Comparison of ENCODE assay signal across 17 cellular contexts in genomic region chr7:93574269-93574645, GRCh38. TPM values are rescaled to one million over a fixed set of nuclear protein-coding genes. Genes with fewer than 3 reads are reported as not detected.
DNase-seq lines count a peak whose midpoint lies in the region; ATAC-seq and TF ChIP-seq lines count a peak whose summit lies in the region.
"Had no signal": no experiment of that assay in that cellular context is flagged by ENCODE, and none has a peak within 500 bp of the region (broad histone marks: within the 10 kb centered on the region; RNA-seq: fewer than 3 reads in every experiment).

No MANE protein-coding gene starts in this region.

- POLR2A ChIA-PET in CD4-positive, alpha-beta memory T cell (lab: Charles Lee; ENCODE audit: partially characterized antibody): no interaction called here

- no peaks in the 10 kb centered on the region for H3F3A ChIP-seq in neural cell (ENCODE audit: insufficient read depth, low read length, poor library complexity, severe bottlenecking)

- H3K27ac Mint-ChIP-seq in endodermal cell: no peak overlapping the region
- H3K27ac Mint-ChIP-seq in activated T-cell treated with anti-CD3 and anti-CD28 coated beads, Interleukin-2, amount 50 U/mL, for 24 hours: no peak overlapping the region
- H3K27ac Mint-ChIP-seq in CD4-positive, alpha-beta memory T cell: no peak overlapping the region
- H3K27ac Mint-ChIP-seq in immature natural killer cell: no peak overlapping the region
- H3K27ac Mint-ChIP-seq: activated T-helper 17 cell treated with anti-CD3 and anti-CD28 coated beads, Interleukin-2, amount 50 U/mL, for 72 hours had no signal

- peaks cover 28% of the 10 kb centered on the region for H3K4me1 Mint-ChIP-seq in endodermal cell
- no peaks in the 10 kb centered on the region for H3K4me1 Mint-ChIP-seq in activated T-cell treated with anti-CD3 and anti-CD28 coated beads, Interleukin-2, amount 50 U/mL, for 24 hours (ENCODE audit: low read depth)
- no peaks in the 10 kb centered on the region for H3K4me1 Mint-ChIP-seq in CD4-positive, alpha-beta memory T cell
- no peaks in the 10 kb centered on the region for H3K4me1 Mint-ChIP-seq in immature natural killer cell
- H3K4me1 Mint-ChIP-seq: activated T-helper 17 cell treated with anti-CD3 and anti-CD28 coated beads, Interleukin-2, amount 50 U/mL, for 72 hours had no signal

- TF ChIP-seq RAD21 in neural cell (conservative IDR thresholded peaks at IDR 0.05): no peak

- H3K4me2 ChIP-seq in neural cell (ENCODE audit: low read length): peak overlapping the region; percentile 90

- 1% methylated on average over 19 of the region's 19 CpGs for WGBS in right cardiac atrium
- WGBS in endodermal cell (ENCODE audit: insufficient coverage in 1 of 2, insufficient read length in 1 of 2), 2 experiments: 14 to 20% methylated on average over 7 to 19 of the region's 19 CpGs

- CTCF ChIA-PET in CD4-positive, alpha-beta memory T cell (lab: Charles Lee; ENCODE audit: partially characterized antibody): no interaction called here

- H3K27me3 ChIP-seq in left ventricle myocardium inferior (ENCODE audit: low read depth) (peaks cover 73% of the 10 kb centered on the region), right cardiac atrium (ENCODE audit: control insufficient read depth, insufficient read depth) (no peaks in the 10 kb centered on the region), endodermal cell (ENCODE audit: control insufficient read depth, insufficient read depth, low read length, poor library complexity, severe bottlenecking) (peaks cover 50% of the 10 kb centered on the region), neural cell (ENCODE audit: insufficient read depth, low read depth, low read length) (peaks cover 60% of the 10 kb centered on the region)
- no peaks in the 10 kb centered on the region for H3K27me3 ChIP-seq in CD4-positive, alpha-beta memory T cell (ENCODE audit: insufficient read depth, low read length)
- H3K27me3 ChIP-seq: vagina had no signal

- no peak overlapping the region for H2AFZ ChIP-seq in neural cell (ENCODE audit: low read depth, low read length)

- peaks cover 54% of the 10 kb centered on the region for H3K27me3 Mint-ChIP-seq in endodermal cell (ENCODE audit: insufficient read depth)
- peaks cover 43% of the 10 kb centered on the region for H3K27me3 Mint-ChIP-seq in activated T-cell treated with anti-CD3 and anti-CD28 coated beads, Interleukin-2, amount 50 U/mL, for 24 hours
- peaks cover 13 to 21% of the 10 kb centered on the region in 2 donors for H3K27me3 Mint-ChIP-seq in CD4-positive, alpha-beta memory T cell
- peaks cover 0 to 6% (median 5%) of the 10 kb centered on the region in 3 donors for H3K27me3 Mint-ChIP-seq in immature natural killer cell (ENCODE audit: low read depth in 3 of 3)

- no peaks in the 10 kb centered on the region for H3K79me2 ChIP-seq in neural cell (replicated peaks; ENCODE audit: insufficient read depth, low read length)

- H3K4me3 Mint-ChIP-seq in endodermal cell: peak overlapping the region; percentile 71
- no peak overlapping the region for H3K4me3 Mint-ChIP-seq in activated T-cell treated with anti-CD3 and anti-CD28 coated beads, Interleukin-2, amount 50 U/mL, for 24 hours
- no peak overlapping the region for H3K4me3 Mint-ChIP-seq in CD4-positive, alpha-beta memory T cell
- H3K4me3 Mint-ChIP-seq in immature natural killer cell: no peak overlapping the region
- H3K4me3 Mint-ChIP-seq: activated T-helper 17 cell treated with anti-CD3 and anti-CD28 coated beads, Interleukin-2, amount 50 U/mL, for 72 hours had no signal

- intact Hi-C loops in left ventricle myocardium inferior (cut with micrococcal nuclease): no loop called here
- intact Hi-C loops in right cardiac atrium (cut with DNase I): no loop called here
- intact Hi-C loops in CD4-positive, alpha-beta memory T cell (cut with micrococcal nuclease): no loop called here

- DNase-seq in left ventricle myocardium inferior (no peak), right cardiac atrium (no peak), endodermal cell (peak; percentile 76), immature natural killer cell (no peak)
- no peak for DNase-seq in activated CD4-positive, alpha-beta T cell treated with anti-CD3 and anti-CD28 coated beads, Interleukin-2, amount 50 U/mL, for 4 hours
- no peak for DNase-seq in activated T-cell treated with anti-CD3 and anti-CD28 coated beads, Interleukin-2, amount 50 U/mL, for 24 hours
- DNase-seq in CD4-positive, alpha-beta memory T cell: no peak
- DNase-seq: activated CD4-positive, alpha-beta T cell treated with anti-CD3 and anti-CD28 coated beads for 4 hours; central memory CD4-positive, alpha-beta T cell; hippocampal formation; KBM-7; NCI-H1930; T-helper 1 cell had no signal

- no peaks in the 10 kb centered on the region for H3K9me3 Mint-ChIP-seq in endodermal cell
- no peaks in the 10 kb centered on the region for H3K9me3 Mint-ChIP-seq in activated T-cell treated with anti-CD3 and anti-CD28 coated beads, Interleukin-2, amount 50 U/mL, for 24 hours
- no peaks in the 10 kb centered on the region for H3K9me3 Mint-ChIP-seq in CD4-positive, alpha-beta memory T cell
- H3K9me3 Mint-ChIP-seq in immature natural killer cell: peaks cover 0 to 4% (median 0%) of the 10 kb centered on the region in 6 donors
- H3K9me3 Mint-ChIP-seq: activated T-helper 17 cell treated with anti-CD3 and anti-CD28 coated beads, Interleukin-2, amount 50 U/mL, for 72 hours had no signal

- no peak for ATAC-seq in right cardiac atrium
- ATAC-seq: activated T-helper 17 cell treated with anti-CD3 and anti-CD28 coated beads, Interleukin-2, amount 50 U/mL, for 72 hours; HCT116 had no signal

- H3K9ac ChIP-seq in endodermal cell (ENCODE audit: extremely low read depth, low read length, poor library complexity, severe bottlenecking) (no peak overlapping the region), neural cell (ENCODE audit: low read length) (peak overlapping the region; percentile 18)

- H3K27ac ChIP-seq in left ventricle myocardium inferior (replicated peaks) (no peak overlapping the region), right cardiac atrium (ENCODE audit: low read length) (no peak overlapping the region), endodermal cell (ENCODE audit: low read depth, low read length) (no peak overlapping the region), neural cell (ENCODE audit: low read length) (no peak overlapping the region)
- H3K27ac ChIP-seq in CD4-positive, alpha-beta memory T cell (ENCODE audit: low read depth, low read length): no peak overlapping the region
- H3K27ac ChIP-seq: vagina had no signal

- peaks cover 9% of the 10 kb centered on the region for H3K4me1 ChIP-seq in left ventricle myocardium inferior
- H3K4me1 ChIP-seq in right cardiac atrium (ENCODE audit: control insufficient read depth, insufficient read depth, low read length): no peaks in the 10 kb centered on the region
- H3K4me1 ChIP-seq in endodermal cell (ENCODE audit: control insufficient read depth, insufficient read depth, low read length): no peaks in the 10 kb centered on the region
- no peaks in the 10 kb centered on the region for H3K4me1 ChIP-seq in CD4-positive, alpha-beta memory T cell (ENCODE audit: insufficient read depth, low read length)
- H3K4me1 ChIP-seq: vagina had no signal

- H3K9me3 ChIP-seq in left ventricle myocardium inferior (replicated peaks): no peaks in the 10 kb centered on the region
- H3K9me3 ChIP-seq in right cardiac atrium (ENCODE audit: control insufficient read depth, low read length): no peaks in the 10 kb centered on the region
- no peaks in the 10 kb centered on the region for H3K9me3 ChIP-seq in endodermal cell (ENCODE audit: control insufficient read depth, low read length)
- H3K9me3 ChIP-seq in neural cell (ENCODE audit: low read length): no peaks in the 10 kb centered on the region
- H3K9me3 ChIP-seq in CD4-positive, alpha-beta memory T cell (ENCODE audit: control insufficient read depth in 1 of 2, low read length in 2 of 2): no peaks in the 10 kb centered on the region
- H3K9me3 ChIP-seq: vagina had no signal

- H3K36me3 Mint-ChIP-seq in endodermal cell (ENCODE audit: low read depth) (no peaks in the 10 kb centered on the region), immature natural killer cell (no peaks in the 10 kb centered on the region)
- H3K36me3 Mint-ChIP-seq in activated T-cell treated with anti-CD3 and anti-CD28 coated beads, Interleukin-2, amount 50 U/mL, for 24 hours (ENCODE audit: low read depth): no peaks in the 10 kb centered on the region
- no peaks in the 10 kb centered on the region for H3K36me3 Mint-ChIP-seq in CD4-positive, alpha-beta memory T cell

- no peak for TF ChIP-seq EP300 in neural cell (conservative IDR thresholded peaks at IDR 0.05; ENCODE audit: poor library complexity, severe bottlenecking)

- H3K9me2 ChIP-seq in neural cell (ENCODE audit: insufficient read depth, low read length): no peaks in the 10 kb centered on the region

- H3K4me3 ChIP-seq in left ventricle myocardium inferior (peak overlapping the region; percentile 37), right cardiac atrium (ENCODE audit: low read length) (no peak overlapping the region), endodermal cell (ENCODE audit: low read length) (peak overlapping the region; percentile 86), neural cell (ENCODE audit: low read length) (peak overlapping the region; percentile 72)
- H3K4me3 ChIP-seq in CD4-positive, alpha-beta memory T cell (ENCODE audit: low read length in 2 of 2): no peak overlapping the region
- H3K4me3 ChIP-seq: vagina had no signal

- H3K36me3 ChIP-seq in left ventricle myocardium inferior: no peaks in the 10 kb centered on the region
- H3K36me3 ChIP-seq in endodermal cell (ENCODE audit: control insufficient read depth, insufficient read depth, low read length): peaks cover 4% of the 10 kb centered on the region
- H3K36me3 ChIP-seq in neural cell (ENCODE audit: insufficient read depth, low read length): no peaks in the 10 kb centered on the region
- no peaks in the 10 kb centered on the region for H3K36me3 ChIP-seq in CD4-positive, alpha-beta memory T cell (ENCODE audit: insufficient read depth, low read length)
- H3K36me3 ChIP-seq: vagina had no signal

- TF ChIP-seq CTCF in left ventricle myocardium inferior (IDR thresholded peaks at IDR 0.05; ENCODE audit: borderline replicate concordance) (no peak), endodermal cell (conservative IDR thresholded peaks at IDR 0.05) (no peak), neural cell (IDR thresholded peaks at IDR 0.05; ENCODE audit: poor library complexity, severe bottlenecking) (no peak)

- no peaks in the 10 kb centered on the region for H4K20me1 ChIP-seq in neural cell (ENCODE audit: insufficient read depth)

TF ChIP-seq in neural cell, 6 proteins besides CTCF, POLR2A, EP300 and RAD21 (continues in another document):
- TF ChIP-seq SMC3 (conservative IDR thresholded peaks at IDR 0.05; ENCODE audit: poor library complexity): no peak
- TF ChIP-seq EZH2 (IDR thresholded peaks at IDR 0.05; ENCODE audit: borderline replicate concordance, insufficient read depth, low read length, poor library complexity, severe bottlenecking): no peak

RNA-seq across cellular contexts. Expression of gene CALCR, which starts 0.3 kb away (rescaled TPM):
- total RNA-seq in left ventricle myocardium inferior: 0.08 TPM
- total RNA-seq in right cardiac atrium: under 1 TPM; 0.12 to 0.28 (median 0.23) TPM
- polyA plus RNA-seq in right cardiac atrium: 0.02 TPM
- total RNA-seq in endodermal cell: 10 to 100 TPM; 16.8 to 17.1 TPM
- polyA plus RNA-seq in endodermal cell (2013, experiment 1 of 2): 1.8 TPM
- polyA plus RNA-seq in endodermal cell (2013, experiment 2 of 2): 2.6 TPM
- 3.6 TPM in 2 replicates for polyA plus RNA-seq in neural cell
- 5.1 and 6.6 TPM in 2 replicates for polyA minus RNA-seq in neural cell
- not detected for total RNA-seq in CD4-positive, alpha-beta memory T cell
- not detected for polyA plus RNA-seq in CD4-positive, alpha-beta memory T cell
- polyA plus RNA-seq in immature natural killer cell: not detected
- total RNA-seq: activated T-helper 17 cell treated with anti-CD3 and anti-CD28 coated beads, Interleukin-2, amount 50 U/mL, for 72 hours; vagina had no signal

Comparison
In these comparisons a context has a peak if more than half of its experiments do, and no peak if none do; other contexts are left out.
1. H3K4me3 ChIP-seq: peak in left ventricle myocardium inferior (single experiment), endodermal cell (single experiment) and neural cell (single experiment); none in right cardiac atrium (single experiment) and CD4-positive, alpha-beta memory T cell (0 of 2).
2. RNA of gene CALCR, which starts 0.3 kb away (total RNA-seq): 16.8 to 17.1 TPM in endodermal cell; 0.12 to 0.28 TPM in right cardiac atrium, 0.08 TPM in left ventricle myocardium inferior (single experiment) and not detected in CD4-positive, alpha-beta memory T cell; every median in the first group is over 10 times any median in the second.